Comparison of ENCODE assay signal across 10 cellular contexts in the genomic region with DNA sequence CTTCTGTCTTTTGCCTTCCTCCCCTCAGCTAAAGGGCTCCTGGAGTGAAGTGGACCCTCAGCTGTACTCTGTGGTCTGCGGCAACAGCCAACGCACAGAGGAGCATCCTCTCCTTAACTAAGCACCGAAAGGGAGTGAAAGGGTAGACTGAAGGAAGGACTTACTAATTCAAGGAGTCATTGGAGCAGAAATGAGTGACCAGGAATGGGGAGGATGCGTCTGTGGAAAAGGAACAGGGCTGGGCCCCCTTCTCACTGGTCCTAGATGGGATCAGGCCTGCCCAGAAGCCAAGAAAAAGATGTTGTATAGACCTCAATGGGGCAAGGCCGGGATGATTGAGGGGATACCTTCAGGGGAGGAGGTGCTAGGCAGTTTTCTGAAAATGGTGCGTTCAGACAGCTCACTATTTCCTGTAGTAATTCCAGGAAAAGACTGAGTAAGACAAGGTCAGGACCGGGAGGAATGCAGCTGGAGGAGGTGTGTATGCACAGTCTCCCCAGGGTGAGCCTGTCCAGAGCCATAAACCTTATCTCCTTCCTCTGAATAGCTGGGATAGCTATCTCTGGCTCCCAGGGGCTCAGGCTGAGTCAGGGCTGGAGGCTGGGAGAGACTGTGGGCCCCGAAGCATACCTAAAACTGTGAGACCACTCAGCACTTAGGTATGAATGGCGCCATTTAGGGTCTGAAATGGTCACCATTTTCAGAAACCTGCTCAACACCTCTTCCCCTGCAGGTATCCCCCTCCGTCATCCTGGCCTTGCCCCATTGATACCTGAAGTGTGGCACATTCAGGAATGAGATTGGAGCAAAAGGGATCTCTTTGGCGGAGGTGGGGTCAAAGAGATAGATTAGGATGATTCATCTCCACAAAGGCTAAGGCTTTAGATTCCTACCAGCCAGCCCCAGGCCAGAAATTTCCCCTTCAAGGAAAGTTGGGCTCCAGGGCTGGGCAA. TPM values are rescaled to one million over a fixed set of nuclear protein-coding genes. Genes with fewer than 3 reads are reported as not detected.
A peak's percentile ranks its signal among the peaks of the same experiment; 100 is the strongest.
DNase-seq lines count a peak whose midpoint lies in the region; ATAC-seq and TF ChIP-seq lines count a peak whose summit lies in the region.
"Had no signal": no experiment of that assay in that cellular context is flagged by ENCODE, and none has a peak within 500 bp of the region (broad histone marks: within the 10 kb centered on the region; RNA-seq: fewer than 3 reads in every experiment).

No MANE protein-coding gene starts in this region.

- no peaks in the 10 kb centered on the region for H3K36me3 Mint-ChIP-seq in progenitor cell of endocrine pancreas (ENCODE audit: insufficient read depth)
- H3K36me3 Mint-ChIP-seq: activated naive CD8-positive, alpha-beta T cell treated with anti-CD3 and anti-CD28 coated beads, Interleukin-2, amount 10 ng/mL, durations not matched to agents 7 days and 5 days had no signal

- peak; percentile 89 for DNase-seq in GM03348 (ENCODE audit: low spot score)
- DNase-seq in SJSA1 (ENCODE audit: low read depth in 1 of 2, low spot score in 2 of 2): peak; percentile 64 to 66
- peak; percentile 54 for DNase-seq in fibroblast of mammary gland (ENCODE audit: low read depth)
- DNase-seq in progenitor cell of endocrine pancreas (ENCODE audit: low spot score, unreplicated experiment): no peak
- DNase-seq in activated gamma-delta T cell (lab: John Stamatoyannopoulos, UW): no peak
- DNase-seq in ureter (ENCODE audit: low spot score): no peak
- no peak for DNase-seq in activated CD4-positive, alpha-beta T cell treated with anti-CD3 and anti-CD28 coated beads for 1 hour
- DNase-seq: activated naive CD8-positive, alpha-beta T cell treated with anti-CD3 and anti-CD28 coated beads, Interleukin-2, amount 10 ng/mL, durations not matched to agents 7 days and 5 days; NCI-H1436 treated with DMSO at 0.1 percent for 48 hours had no signal

- H3K27me3 Mint-ChIP-seq in progenitor cell of endocrine pancreas: no peaks in the 10 kb centered on the region

- H3K27me3 ChIP-seq in SJSA1 (replicated peaks): no peaks in the 10 kb centered on the region

- H3K9me3 Mint-ChIP-seq in progenitor cell of endocrine pancreas (ENCODE audit: low read depth): no peaks in the 10 kb centered on the region
- H3K9me3 Mint-ChIP-seq: activated naive CD8-positive, alpha-beta T cell treated with anti-CD3 and anti-CD28 coated beads, Interleukin-2, amount 10 ng/mL, durations not matched to agents 7 days and 5 days had no signal

- H3K36me3 ChIP-seq in SJSA1: no peaks in the 10 kb centered on the region

- H3K27ac Mint-ChIP-seq in progenitor cell of endocrine pancreas: peak overlapping the region; percentile 98
- H3K27ac Mint-ChIP-seq: activated naive CD8-positive, alpha-beta T cell treated with anti-CD3 and anti-CD28 coated beads, Interleukin-2, amount 10 ng/mL, durations not matched to agents 7 days and 5 days had no signal

- no peaks in the 10 kb centered on the region for H3K9me3 ChIP-seq in SJSA1 (replicated peaks)

- peaks cover 39% of the 10 kb centered on the region for H3K4me1 ChIP-seq in SJSA1 (replicated peaks)

- peaks cover 61% of the 10 kb centered on the region for H3K4me1 Mint-ChIP-seq in progenitor cell of endocrine pancreas (ENCODE audit: low read depth)

- no peak for ATAC-seq in HG02642 (IDR thresholded peaks at IDR 0.05; ENCODE audit: poor library complexity, unreplicated experiment)

- TF ChIP-seq CTCF in fibroblast of mammary gland (conservative IDR thresholded peaks at IDR 0.05; ENCODE audit: control insufficient read depth, insufficient read depth, low read depth, low read length): no peak
- TF ChIP-seq CTCF in progenitor cell of endocrine pancreas (IDR thresholded peaks at IDR 0.05; ENCODE audit: unreplicated experiment): no peak

- no peak overlapping the region for H3K4me3 ChIP-seq in SJSA1
- H3K4me3 ChIP-seq in fibroblast of mammary gland (ENCODE audit: control insufficient read depth, low read depth, low read length): no peak overlapping the region

- H3K27ac ChIP-seq in SJSA1: peak overlapping the region; percentile 87

- peak overlapping the region; percentile 47 for H3K4me3 Mint-ChIP-seq in progenitor cell of endocrine pancreas (ENCODE audit: low read depth)
- H3K4me3 Mint-ChIP-seq: activated naive CD8-positive, alpha-beta T cell treated with anti-CD3 and anti-CD28 coated beads, Interleukin-2, amount 10 ng/mL, durations not matched to agents 7 days and 5 days had no signal

RNA-seq across cellular contexts. Expression of gene KRT8, which starts 20.2 kb away (rescaled TPM):
- 2.8 and 7.0 TPM in 2 replicates for total RNA-seq in SJSA1 (2014; rRNA removed; shearing (Covaris generic))
- total RNA-seq in progenitor cell of endocrine pancreas: 1,180 and 1,246 TPM in 2 replicates
- total RNA-seq in ureter: 815 TPM

RNA-seq across cellular contexts. Expression of gene KRT18, which starts 23.9 kb away (rescaled TPM):
- 63.9 and 81.8 TPM in 2 replicates for total RNA-seq in SJSA1 (2014; rRNA removed; shearing (Covaris generic))
- 608 and 692 TPM in 2 replicates for total RNA-seq in progenitor cell of endocrine pancreas
- 607 TPM for total RNA-seq in ureter

Comparison
In these comparisons a context has a peak if more than half of its experiments do, and no peak if none do; other contexts are left out.
1. DNase-seq: peak in GM03348 (single experiment), SJSA1 (2 of 2) and fibroblast of mammary gland (single experiment); none in progenitor cell of endocrine pancreas (single experiment), activated gamma-delta T cell (single experiment), ureter (single experiment) and activated CD4-positive, alpha-beta T cell treated with anti-CD3 and anti-CD28 coated beads for 1 hour (single experiment).
2. RNA of gene KRT8, which starts 20.2 kb away (total RNA-seq): 1,180 to 1,246 TPM in progenitor cell of endocrine pancreas and 815 TPM in ureter (single experiment); 2.8 to 7.0 TPM in SJSA1; every median in the first group is over 100 times any median in the second.